Comparison of ENCODE assay signal across 1 cellular context in genomic region chr17:50865060-50865867, GRCh38.
TF ChIP-seq lines count a peak whose summit lies in the region.

No MANE protein-coding gene starts in this region.

TF ChIP-seq in GM12878, 131 proteins besides CTCF, POLR2A, EP300 and RAD21 (continued from another document):
- TF ChIP-seq, protein P1, sequence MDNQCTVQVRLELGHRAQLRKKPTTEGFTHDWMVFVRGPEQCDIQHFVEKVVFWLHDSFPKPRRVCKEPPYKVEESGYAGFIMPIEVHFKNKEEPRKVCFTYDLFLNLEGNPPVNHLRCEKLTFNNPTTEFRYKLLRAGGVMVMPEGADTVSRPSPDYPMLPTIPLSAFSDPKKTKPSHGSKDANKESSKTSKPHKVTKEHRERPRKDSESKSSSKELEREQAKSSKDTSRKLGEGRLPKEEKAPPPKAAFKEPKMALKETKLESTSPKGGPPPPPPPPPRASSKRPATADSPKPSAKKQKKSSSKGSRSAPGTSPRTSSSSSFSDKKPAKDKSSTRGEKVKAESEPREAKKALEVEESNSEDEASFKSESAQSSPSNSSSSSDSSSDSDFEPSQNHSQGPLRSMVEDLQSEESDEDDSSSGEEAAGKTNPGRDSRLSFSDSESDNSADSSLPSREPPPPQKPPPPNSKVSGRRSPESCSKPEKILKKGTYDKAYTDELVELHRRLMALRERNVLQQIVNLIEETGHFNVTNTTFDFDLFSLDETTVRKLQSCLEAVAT (IDR thresholded peaks at IDR 0.05): peak; percentile 51; the same call in 1 of the 2 replicates
- TF ChIP-seq POLR2AphosphoS5 (IDR thresholded peaks at IDR 0.05; ENCODE audit: low read length): peak; percentile 62
- TF ChIP-seq MEF2B (IDR thresholded peaks at IDR 0.05; ENCODE audit: partially characterized antibody, poor library complexity, severe bottlenecking): no peak
- TF ChIP-seq, protein P2, sequence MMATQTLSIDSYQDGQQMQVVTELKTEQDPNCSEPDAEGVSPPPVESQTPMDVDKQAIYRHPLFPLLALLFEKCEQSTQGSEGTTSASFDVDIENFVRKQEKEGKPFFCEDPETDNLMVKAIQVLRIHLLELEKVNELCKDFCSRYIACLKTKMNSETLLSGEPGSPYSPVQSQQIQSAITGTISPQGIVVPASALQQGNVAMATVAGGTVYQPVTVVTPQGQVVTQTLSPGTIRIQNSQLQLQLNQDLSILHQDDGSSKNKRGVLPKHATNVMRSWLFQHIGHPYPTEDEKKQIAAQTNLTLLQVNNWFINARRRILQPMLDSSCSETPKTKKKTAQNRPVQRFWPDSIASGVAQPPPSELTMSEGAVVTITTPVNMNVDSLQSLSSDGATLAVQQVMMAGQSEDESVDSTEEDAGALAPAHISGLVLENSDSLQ (IDR thresholded peaks at IDR 0.05): 0 out of 2 replicates have a peak, but pooled peaks have one; percentile 41
